35 cellular contexts compared by ENCODE assay signal in the genomic region with DNA sequence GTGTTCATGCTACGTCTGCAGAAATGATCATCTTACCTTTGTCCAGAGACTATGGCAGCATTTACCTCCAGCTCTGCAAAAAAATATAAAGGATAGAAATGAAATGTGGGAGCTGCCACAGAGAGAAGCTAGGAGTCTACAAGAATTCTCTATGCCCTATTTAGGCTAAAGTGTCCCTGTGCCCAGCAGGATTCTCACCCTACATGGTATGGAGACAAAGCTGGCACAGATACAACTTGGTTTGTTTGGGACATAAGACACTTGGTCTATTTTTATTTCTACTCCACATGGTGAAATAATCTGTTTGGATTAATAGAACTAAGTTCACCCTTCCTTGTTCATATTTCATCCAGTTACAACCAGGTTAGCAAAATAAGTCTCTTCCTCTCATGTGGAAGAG.
"Had no signal": no experiment of that assay in that cellular context is flagged by ENCODE, and none has a peak within 500 bp of the region (broad histone marks: within the 10 kb centered on the region; RNA-seq: fewer than 3 reads in every experiment).

No MANE protein-coding gene starts in this region.

- H3K27ac Mint-ChIP-seq: activated B cell treated with CpG ODN at 0.5 μM for 24 hours; activated CD8-positive, alpha-beta memory T cell treated with anti-CD3 and anti-CD28 coated beads, Interleukin-2, amount 10 ng/mL, durations not matched to agents 7 days and 5 days; activated CD8-positive, alpha-beta T cell treated with anti-CD3 and anti-CD28 coated beads for 36 hours; activated naive CD4-positive, alpha-beta T cell treated with anti-CD3 and anti-CD28 coated beads, Interleukin-2, amount 50 U/mL, for 24 hours; activated naive CD8-positive, alpha-beta T cell treated with anti-CD3 and anti-CD28 coated beads for 36 hours; activated naive CD8-positive, alpha-beta T cell treated with anti-CD3 and anti-CD28 coated beads, Interleukin-2, amount 50 U/mL, for 24 hours; activated T-helper 1 cell treated with anti-CD3 and anti-CD28 coated beads, Interleukin-12 subunit alpha, Interleukin-12 subunit beta, Interleukin-2, Interleukin-4 antibody, amounts not matched to agents 30 ng/mL and 10 ng/mL and 1 ng/mL, durations not matched to agents 14 hours and 24 hours and 36 hours; activated T-helper 2 cell treated with anti-CD3 and anti-CD28 coated beads, Interferon-gamma antibody, Interleukin-2, Interleukin-4, amounts not matched to agents 10 μg/mL and 5 μg/mL and 100 μg/mL, durations not matched to agents 14 hours and 24 hours and 36 hours; endodermal cell; T-cell; T-helper 1 cell treated with Interleukin-12 subunit alpha and Interleukin-12 subunit beta and Interleukin-4 antibody, amounts not matched to agents 30 μg/mL and 1 μg/mL, for 36 hours; T-helper 2 cell treated with Interferon-gamma antibody and Interleukin-4, amounts not matched to agents 5 μg/mL and 100 μg/mL, for 36 hours had no signal

- H3K4me1 ChIP-seq: adrenal gland, body of pancreas, colonic mucosa, foreskin keratinocyte had no signal

- ATAC-seq: activated CD4-positive, CD25-positive, alpha-beta regulatory T cell treated with anti-CD3 and anti-CD28 coated beads, Interleukin-2, amount 50 U/mL, for 24 hours; activated CD8-positive, alpha-beta memory T cell treated with anti-CD3 and anti-CD28 coated beads, Interleukin-2, amount 10 ng/mL, durations not matched to agents 7 days and 5 days; activated CD8-positive, alpha-beta T cell treated with anti-CD3 and anti-CD28 coated beads for 36 hours; activated naive CD8-positive, alpha-beta T cell treated with anti-CD3 and anti-CD28 coated beads, Interleukin-2, amount 50 U/mL, for 24 hours; body of pancreas; esophagus mucosa; foreskin keratinocyte; T-cell had no signal

- H3K9me3 ChIP-seq: adrenal gland, body of pancreas, colonic mucosa had no signal

- H3K27ac ChIP-seq: adrenal gland, body of pancreas, colonic mucosa, foreskin keratinocyte, WERI-Rb-1 had no signal

- H3K4me1 Mint-ChIP-seq: activated B cell treated with CpG ODN at 0.5 μM for 24 hours; activated CD8-positive, alpha-beta memory T cell treated with anti-CD3 and anti-CD28 coated beads, Interleukin-2, amount 10 ng/mL, durations not matched to agents 7 days and 5 days; activated naive CD4-positive, alpha-beta T cell treated with anti-CD3 and anti-CD28 coated beads, Interleukin-2, amount 50 U/mL, for 24 hours; activated naive CD8-positive, alpha-beta T cell treated with anti-CD3 and anti-CD28 coated beads for 36 hours; activated naive CD8-positive, alpha-beta T cell treated with anti-CD3 and anti-CD28 coated beads, Interleukin-2, amount 50 U/mL, for 24 hours; endodermal cell; T-cell had no signal

- H3K4me3 Mint-ChIP-seq: activated B cell treated with CpG ODN at 0.5 μM for 24 hours; activated CD8-positive, alpha-beta memory T cell treated with anti-CD3 and anti-CD28 coated beads, Interleukin-2, amount 10 ng/mL, durations not matched to agents 7 days and 5 days; activated CD8-positive, alpha-beta T cell treated with anti-CD3 and anti-CD28 coated beads for 36 hours; activated naive CD4-positive, alpha-beta T cell treated with anti-CD3 and anti-CD28 coated beads, Interleukin-2, amount 50 U/mL, for 24 hours; activated naive CD8-positive, alpha-beta T cell treated with anti-CD3 and anti-CD28 coated beads for 36 hours; activated naive CD8-positive, alpha-beta T cell treated with anti-CD3 and anti-CD28 coated beads, Interleukin-2, amount 50 U/mL, for 24 hours; activated T-helper 1 cell treated with anti-CD3 and anti-CD28 coated beads, Interleukin-12 subunit alpha, Interleukin-12 subunit beta, Interleukin-2, Interleukin-4 antibody, amounts not matched to agents 30 ng/mL and 10 ng/mL and 1 ng/mL, durations not matched to agents 14 hours and 24 hours and 36 hours; endodermal cell; T-cell; T-helper 1 cell treated with Interleukin-12 subunit alpha and Interleukin-12 subunit beta and Interleukin-4 antibody, amounts not matched to agents 30 μg/mL and 1 μg/mL, for 36 hours; T-helper 2 cell treated with Interferon-gamma antibody and Interleukin-4, amounts not matched to agents 5 μg/mL and 100 μg/mL, for 36 hours had no signal

- H3K27me3 Mint-ChIP-seq: activated B cell treated with CpG ODN at 0.5 μM for 24 hours; activated CD8-positive, alpha-beta memory T cell treated with anti-CD3 and anti-CD28 coated beads, Interleukin-2, amount 10 ng/mL, durations not matched to agents 7 days and 5 days; activated CD8-positive, alpha-beta T cell treated with anti-CD3 and anti-CD28 coated beads for 36 hours; activated naive CD4-positive, alpha-beta T cell treated with anti-CD3 and anti-CD28 coated beads, Interleukin-2, amount 50 U/mL, for 24 hours; activated naive CD8-positive, alpha-beta T cell treated with anti-CD3 and anti-CD28 coated beads for 36 hours; activated naive CD8-positive, alpha-beta T cell treated with anti-CD3 and anti-CD28 coated beads, Interleukin-2, amount 50 U/mL, for 24 hours; T-cell had no signal

- H3K27me3 ChIP-seq: adrenal gland, body of pancreas, colonic mucosa, foreskin keratinocyte had no signal

- H3K9me3 Mint-ChIP-seq: activated B cell treated with CpG ODN at 0.5 μM for 24 hours; activated CD8-positive, alpha-beta T cell treated with anti-CD3 and anti-CD28 coated beads for 36 hours; activated naive CD4-positive, alpha-beta T cell treated with anti-CD3 and anti-CD28 coated beads, Interleukin-2, amount 50 U/mL, for 24 hours; activated naive CD8-positive, alpha-beta T cell treated with anti-CD3 and anti-CD28 coated beads for 36 hours; activated naive CD8-positive, alpha-beta T cell treated with anti-CD3 and anti-CD28 coated beads, Interleukin-2, amount 50 U/mL, for 24 hours; activated T-helper 1 cell treated with anti-CD3 and anti-CD28 coated beads, Interleukin-12 subunit alpha, Interleukin-12 subunit beta, Interleukin-2, Interleukin-4 antibody, amounts not matched to agents 30 ng/mL and 10 ng/mL and 1 ng/mL, durations not matched to agents 14 hours and 24 hours and 36 hours; activated T-helper 2 cell treated with anti-CD3 and anti-CD28 coated beads, Interferon-gamma antibody, Interleukin-2, Interleukin-4, amounts not matched to agents 10 μg/mL and 5 μg/mL and 100 μg/mL, durations not matched to agents 14 hours and 24 hours and 36 hours; endodermal cell; T-cell; T-helper 1 cell treated with Interleukin-12 subunit alpha and Interleukin-12 subunit beta and Interleukin-4 antibody, amounts not matched to agents 30 μg/mL and 1 μg/mL, for 36 hours; T-helper 2 cell treated with Interferon-gamma antibody and Interleukin-4, amounts not matched to agents 5 μg/mL and 100 μg/mL, for 36 hours had no signal

- DNase-seq: activated B cell treated with CpG ODN at 0.5 μM for 24 hours; activated CD4-positive, alpha-beta T cell treated with anti-CD3 and anti-CD28 coated beads for 48 hours; activated CD4-positive, alpha-beta T cell treated with anti-CD3 and anti-CD28 coated beads, Interleukin-2, amount 50 U/mL, for 1 hour; activated CD4-positive, alpha-beta T cell treated with anti-CD3 and anti-CD28 coated beads, Interleukin-2, amount 50 U/mL, for 48 hours; activated CD8-positive, alpha-beta memory T cell treated with anti-CD3 and anti-CD28 coated beads, Interleukin-2, amount 10 ng/mL, durations not matched to agents 7 days and 5 days; activated CD8-positive, alpha-beta memory T cell treated with anti-CD3 and anti-CD28 coated beads, Interleukin-2, amount 50 U/mL, for 4 hours; activated CD8-positive, alpha-beta T cell treated with anti-CD3 and anti-CD28 coated beads for 36 hours; activated gamma-delta T cell treated with Interleukin-2 at 50 U/mL for 16 hours; activated naive CD4-positive, alpha-beta T cell treated with Interleukin-2 at 50 U/mL for 16 hours; activated naive CD8-positive, alpha-beta T cell treated with anti-CD3 and anti-CD28 coated beads for 36 hours; activated naive CD8-positive, alpha-beta T cell treated with anti-CD3 and anti-CD28 coated beads, Interleukin-2, amount 50 U/mL, for 24 hours; activated T-cell treated with anti-CD3 and anti-CD28 coated beads, Interleukin-2, amount 50 U/mL, for 1 hour; activated T-cell treated with anti-CD3 and anti-CD28 coated beads, Interleukin-2, amount 50 U/mL, for 48 hours; adrenal gland; amygdala; aorta; body of pancreas; central memory CD4-positive, alpha-beta T cell; cerebellar nuclear complex; colonic mucosa; effector memory CD4-positive, alpha-beta T cell; endodermal cell; foreskin keratinocyte; head of caudate nucleus; SW 1271; T-cell; T1000; WERI-Rb-1 had no signal

- H3K4me3 ChIP-seq: adrenal gland, body of pancreas, colonic mucosa had no signal
